8 cellular contexts compared by ENCODE assay signal in the genomic region with DNA sequence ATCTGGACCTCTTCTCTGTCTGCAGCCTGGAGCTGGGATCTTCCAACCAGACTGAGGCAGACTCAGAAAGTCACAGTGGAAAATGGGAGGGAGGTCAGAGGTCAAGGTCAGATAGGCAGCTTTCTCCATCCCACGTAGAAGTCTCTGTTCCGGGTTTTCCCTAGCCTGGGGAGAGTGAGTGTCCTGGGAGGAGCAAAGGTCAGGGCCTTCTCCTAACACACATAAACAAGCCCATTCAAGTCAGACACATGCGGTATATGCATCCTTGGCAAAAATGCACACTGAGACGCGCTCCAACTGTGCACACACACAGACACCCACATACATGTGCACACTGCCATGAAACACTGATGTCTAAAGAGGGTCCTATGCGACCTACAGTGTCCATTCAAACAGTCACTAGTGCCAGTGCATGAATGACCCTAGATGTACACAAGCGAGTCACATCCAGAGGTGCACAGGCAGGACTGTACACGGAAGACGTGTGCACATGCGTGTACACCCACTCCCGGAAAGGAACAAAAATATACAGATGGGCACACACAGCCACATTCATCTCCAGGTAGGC. TPM values are rescaled to one million over a fixed set of nuclear protein-coding genes. Genes with fewer than 3 reads are reported as not detected.
A peak's percentile ranks its signal among the peaks of the same experiment; 100 is the strongest.
DNase-seq lines count a peak whose midpoint lies in the region; ATAC-seq, FAIRE-seq and TF ChIP-seq lines count a peak whose summit lies in the region.

No MANE protein-coding gene starts in this region.

- intact Hi-C loops in endothelial cell of umbilical vein (cut with micrococcal nuclease) = loop anchor here (2.0 to 5.0 kb wide), 3 partner anchors 51 to 209 kb away; a partner anchor contains a TSS

- peak overlapping the region; percentile 25 for H3K9ac ChIP-seq in endothelial cell of umbilical vein (replicated peaks; ENCODE audit: extremely low read depth, insufficient read depth, low read length)

- POLR2A ChIA-PET in endothelial cell of umbilical vein (lab: Charles Lee) = interaction anchor here (0.8 to 1.0 kb wide), 2 partner anchors 18 to 50 kb away, joined by 3 to 4 read pairs; a partner anchor contains a TSS

- peak overlapping the region; percentile 99 for H3K4me3 Mint-ChIP-seq in stimulated activated naive CD8-positive, alpha-beta T cell treated with anti-CD3 and anti-CD28 coated beads, Interleukin-15, Interleukin-2, amounts not matched to agents 100 ng/mL and 50 ng/mL, for 24 hours

- H3K4me3 ChIP-seq in endothelial cell of umbilical vein (replicated peaks in 1 of 3; ENCODE audit: insufficient read depth in 1 of 3, low read depth in 1 of 3, low read length in 3 of 3) = peak overlapping the region; percentile 20 to 98 (median 66)

- peaks cover 18% of the 10 kb centered on the region for H3K4me1 ChIP-seq in endothelial cell of umbilical vein (ENCODE audit: control insufficient read depth, extremely low read depth, insufficient read depth, low read length)

- H3K9me3 ChIP-seq in endothelial cell of umbilical vein (replicated peaks; ENCODE audit: control insufficient read depth, insufficient read depth, low read length) = no peaks in the 10 kb centered on the region

- no peak for DNase-seq in stimulated activated naive CD8-positive, alpha-beta T cell treated with anti-CD3 and anti-CD28 coated beads, Interleukin-15, Interleukin-2, amounts not matched to agents 100 U/mL and 50 U/mL, for 24 hours
- peak; percentile 41 for DNase-seq in RPMI8226
- peak; percentile 33 for DNase-seq in endothelial cell of umbilical vein (ENCODE audit: low read depth, low spot score)
- DNase-seq in omental fat pad (ENCODE audit: low spot score) = no peak
- no peak for DNase-seq in GM13976 (ENCODE audit: low spot score)
- DNase-seq in NCI-H2227 treated with DMSO at 0.1 percent for 48 hours (lab: John Stamatoyannopoulos, UW) = no peak
- no peak for DNase-seq in COR-L47 (lab: John Stamatoyannopoulos, UW)

- peaks cover 79% of the 10 kb centered on the region for H3K4me1 Mint-ChIP-seq in stimulated activated naive CD8-positive, alpha-beta T cell treated with anti-CD3 and anti-CD28 coated beads, Interleukin-15, Interleukin-2, amounts not matched to agents 100 ng/mL and 50 ng/mL, for 24 hours (ENCODE audit: low read depth)

- H3K4me2 ChIP-seq in endothelial cell of umbilical vein (ENCODE audit: insufficient read depth, low read length) = peak overlapping the region; percentile 32

- no peaks in the 10 kb centered on the region for H3K9me3 Mint-ChIP-seq in stimulated activated naive CD8-positive, alpha-beta T cell treated with anti-CD3 and anti-CD28 coated beads, Interleukin-15, Interleukin-2, amounts not matched to agents 100 ng/mL and 50 ng/mL, for 24 hours

- TF ChIP-seq CTCF in endothelial cell of umbilical vein (IDR thresholded peaks at IDR 0.05; ENCODE audit: extremely low read depth in 1 of 2, insufficient read depth in 1 of 2, low read depth in 1 of 2, low read length in 2 of 2) = no peak
- TF ChIP-seq CTCF in omental fat pad (IDR thresholded peaks at IDR 0.05) = no peak
- TF ChIP-seq CTCF in GM13976 (IDR thresholded peaks at IDR 0.05; ENCODE audit: borderline replicate concordance, control extremely low read depth, extremely low read depth, insufficient read depth, missing control alignments) = no peak

- peak; percentile 66 for FAIRE-seq in endothelial cell of umbilical vein (lab: Jason Lieb, UNC)

- H3K27me3 Mint-ChIP-seq in stimulated activated naive CD8-positive, alpha-beta T cell treated with anti-CD3 and anti-CD28 coated beads, Interleukin-15, Interleukin-2, amounts not matched to agents 100 ng/mL and 50 ng/mL, for 24 hours = no peaks in the 10 kb centered on the region

- no peaks in the 10 kb centered on the region for H3K9me1 ChIP-seq in endothelial cell of umbilical vein (replicated peaks; ENCODE audit: control insufficient read depth, extremely low read depth, insufficient read depth, low read length)

- CTCF ChIA-PET in endothelial cell of umbilical vein (lab: Charles Lee) = interaction anchor here (0.6 to 7.3 kb wide), 16 partner anchors 9 to 190 kb away, joined by 3 to 104 read pairs (median 4); a partner anchor contains a TSS

- H2AFZ ChIP-seq in endothelial cell of umbilical vein (ENCODE audit: low read depth, low read length) = no peak overlapping the region

- peaks cover 37% of the 10 kb centered on the region for H3K79me2 ChIP-seq in endothelial cell of umbilical vein (ENCODE audit: control insufficient read depth, insufficient read depth, low read length)

- H4K20me1 ChIP-seq in endothelial cell of umbilical vein (replicated peaks; ENCODE audit: control insufficient read depth, extremely low read depth, insufficient read depth, low read length) = no peaks in the 10 kb centered on the region

- no peaks in the 10 kb centered on the region for H3K27me3 ChIP-seq in endothelial cell of umbilical vein (ENCODE audit: control insufficient read depth in 2 of 2, insufficient read depth in 2 of 2, low read length in 2 of 2)

- in situ Hi-C loops in GM13976 (cut with MboI; ENCODE audit: low sequenced_read_pairs, unreplicated experiment) = loop anchor here (10.0 kb wide), 1 partner anchor 107 kb away; no protein-coding TSS in a partner anchor

- H3K36me3 ChIP-seq in endothelial cell of umbilical vein (ENCODE audit: control insufficient read depth in 2 of 2, extremely low read depth in 1 of 2, insufficient read depth in 2 of 2, low read length in 2 of 2) = no peaks in the 10 kb centered on the region

- H3K27ac ChIP-seq in endothelial cell of umbilical vein (ENCODE audit: insufficient read depth, low read depth, low read length) = no peak overlapping the region

- H3K27ac Mint-ChIP-seq in stimulated activated naive CD8-positive, alpha-beta T cell treated with anti-CD3 and anti-CD28 coated beads, Interleukin-15, Interleukin-2, amounts not matched to agents 100 ng/mL and 50 ng/mL, for 24 hours = peak overlapping the region; percentile 96

- peaks cover 15% of the 10 kb centered on the region for H3K36me3 Mint-ChIP-seq in stimulated activated naive CD8-positive, alpha-beta T cell treated with anti-CD3 and anti-CD28 coated beads, Interleukin-15, Interleukin-2, amounts not matched to agents 100 ng/mL and 50 ng/mL, for 24 hours (ENCODE audit: low read depth)

- dilution Hi-C loops in endothelial cell of umbilical vein (cut with MboI; ENCODE audit: extremely low pct_ligation_motif_present, low sequenced_read_pairs) = no loop called here

- TF ChIP-seq POLR2A in endothelial cell of umbilical vein (IDR thresholded peaks at IDR 0.05; ENCODE audit: low read depth, low read length) = no peak

- ATAC-seq in stimulated activated naive CD8-positive, alpha-beta T cell treated with anti-CD3 and anti-CD28 coated beads, Interleukin-15, Interleukin-2, amounts not matched to agents 100 U/mL and 50 U/mL, for 24 hours = no peak
- ATAC-seq in omental fat pad (ENCODE audit: low FRiP score) = peak; percentile 0

- BruUV-seq in endothelial cell of umbilical vein (replicated peaks; lab: Mats Ljungman, UMichigan) = TSS peak; percentile 68

RNA-seq across cellular contexts. Expression of a gene that starts 0.7 kb away (rescaled TPM):
- total RNA-seq in endothelial cell of umbilical vein (82.6 and 82.9 TPM in 2 replicates), omental fat pad (100 to 1,000 TPM in 1 of 4 donors, 10 to 100 TPM in 3; 50.1 to 116 (median 78.3) TPM)
- polyA plus RNA-seq in endothelial cell of umbilical vein = 134 and 156 TPM in 2 replicates
- 139 and 157 TPM in 2 replicates for polyA plus RNA-seq in endothelial cell of umbilical vein (2011; cell fraction: cytosol; rRNA removed)
- 60.1 and 64.9 TPM in 2 replicates for polyA plus RNA-seq in endothelial cell of umbilical vein (2011; cell fraction: nucleus; rRNA removed)
- 67.6 and 80.8 TPM in 2 replicates for polyA plus RNA-seq in endothelial cell of umbilical vein (2012)
- 58.5 and 59.4 TPM in 2 replicates for polyA minus RNA-seq in endothelial cell of umbilical vein
- 37.1 TPM for polyA minus RNA-seq in endothelial cell of umbilical vein (2011; cell fraction: cytosol; rRNA and poly(A)+ RNA removed)
- polyA minus RNA-seq in endothelial cell of umbilical vein (2011; cell fraction: nucleus; rRNA and poly(A)+ RNA removed) = 11.3 and 17.6 TPM in 2 replicates

RNA-seq across cellular contexts. Expression of a gene that starts 7.3 kb away (rescaled TPM):
- total RNA-seq in endothelial cell of umbilical vein (13.0 and 13.7 TPM in 2 replicates), omental fat pad (10 to 100 TPM; 17.0 to 32.2 (median 23.9) TPM)
- polyA plus RNA-seq in endothelial cell of umbilical vein = 17.5 and 19.4 TPM in 2 replicates
- 17.0 and 18.8 TPM in 2 replicates for polyA plus RNA-seq in endothelial cell of umbilical vein (2011; cell fraction: cytosol; rRNA removed)
- polyA plus RNA-seq in endothelial cell of umbilical vein (2011; cell fraction: nucleus; rRNA removed) = 41.2 and 45.2 TPM in 2 replicates
- 12.7 and 17.3 TPM in 2 replicates for polyA plus RNA-seq in endothelial cell of umbilical vein (2012)
- polyA minus RNA-seq in endothelial cell of umbilical vein = 19.9 and 21.2 TPM in 2 replicates
- 4.9 TPM for polyA minus RNA-seq in endothelial cell of umbilical vein (2011; cell fraction: cytosol; rRNA and poly(A)+ RNA removed)
- 5.7 and 6.5 TPM in 2 replicates for polyA minus RNA-seq in endothelial cell of umbilical vein (2011; cell fraction: nucleus; rRNA and poly(A)+ RNA removed)

RNA-seq across cellular contexts. Expression of a gene that starts 12.8 kb away (rescaled TPM):
- total RNA-seq in endothelial cell of umbilical vein (0.07 TPM in 1 of 2 replicates, not detected in the other), omental fat pad (under 1 TPM in 1 of 4 donors, not detected in 3; 0.19 TPM)
- polyA plus RNA-seq in endothelial cell of umbilical vein = 0.11 TPM in 1 of 2 replicates, not detected in the other
- 0.03 TPM in 1 of 2 replicates, not detected in the other for polyA plus RNA-seq in endothelial cell of umbilical vein (2011; cell fraction: cytosol; rRNA removed)
- polyA plus RNA-seq in endothelial cell of umbilical vein (2011; cell fraction: nucleus; rRNA removed) = 0.17 and 0.18 TPM in 2 replicates
- not detected in 2 replicates for polyA plus RNA-seq in endothelial cell of umbilical vein (2012)
- not detected in 2 replicates for polyA minus RNA-seq in endothelial cell of umbilical vein
- polyA minus RNA-seq in endothelial cell of umbilical vein (2011; cell fraction: cytosol; rRNA and poly(A)+ RNA removed) = not detected
- not detected in 2 replicates for polyA minus RNA-seq in endothelial cell of umbilical vein (2011; cell fraction: nucleus; rRNA and poly(A)+ RNA removed)

RNA-seq across cellular contexts. Expression of a gene that starts 40.2 kb away (rescaled TPM):
- 71.3 and 71.8 TPM in 2 replicates for total RNA-seq in endothelial cell of umbilical vein
- 30.7 and 39.9 TPM in 2 replicates for polyA plus RNA-seq in endothelial cell of umbilical vein
- 47.1 and 47.5 TPM in 2 replicates for polyA plus RNA-seq in endothelial cell of umbilical vein (2011; cell fraction: cytosol; rRNA removed)
- polyA plus RNA-seq in endothelial cell of umbilical vein (2011; cell fraction: nucleus; rRNA removed) = 23.6 and 27.9 TPM in 2 replicates
- 53.4 and 68.6 TPM in 2 replicates for polyA plus RNA-seq in endothelial cell of umbilical vein (2012)
- polyA minus RNA-seq in endothelial cell of umbilical vein = 90.5 and 93.4 TPM in 2 replicates
- 39.2 TPM for polyA minus RNA-seq in endothelial cell of umbilical vein (2011; cell fraction: cytosol; rRNA and poly(A)+ RNA removed)
- 27.0 and 37.1 TPM in 2 replicates for polyA minus RNA-seq in endothelial cell of umbilical vein (2011; cell fraction: nucleus; rRNA and poly(A)+ RNA removed)
- 10 to 100 TPM; 42.9 to 56.9 (median 51.4) TPM for total RNA-seq in omental fat pad

RNA-seq across cellular contexts. Expression of a gene that starts 40.3 kb away (rescaled TPM):
- total RNA-seq in endothelial cell of umbilical vein (45.1 and 48.1 TPM in 2 replicates), omental fat pad (10 to 100 TPM; 29.3 to 79.7 (median 31.0) TPM)
- 72.1 and 76.5 TPM in 2 replicates for polyA plus RNA-seq in endothelial cell of umbilical vein
- polyA plus RNA-seq in endothelial cell of umbilical vein (2011; cell fraction: cytosol; rRNA removed) = 57.5 and 62.2 TPM in 2 replicates
- polyA plus RNA-seq in endothelial cell of umbilical vein (2011; cell fraction: nucleus; rRNA removed) = 43.6 and 45.8 TPM in 2 replicates
- 54.3 and 54.7 TPM in 2 replicates for polyA plus RNA-seq in endothelial cell of umbilical vein (2012)
- polyA minus RNA-seq in endothelial cell of umbilical vein = 55.3 and 58.2 TPM in 2 replicates
- 26.8 TPM for polyA minus RNA-seq in endothelial cell of umbilical vein (2011; cell fraction: cytosol; rRNA and poly(A)+ RNA removed)
- polyA minus RNA-seq in endothelial cell of umbilical vein (2011; cell fraction: nucleus; rRNA and poly(A)+ RNA removed) = 16.0 and 16.4 TPM in 2 replicates

Comparison
In these comparisons a context has a peak if more than half of its experiments do, and no peak if none do; other contexts are left out.
1. DNase-seq: peak in RPMI8226 (single experiment) and endothelial cell of umbilical vein (single experiment); none in stimulated activated naive CD8-positive, alpha-beta T cell treated with anti-CD3 and anti-CD28 coated beads, Interleukin-15, Interleukin-2, amounts not matched to agents 100 U/mL and 50 U/mL, for 24 hours (single experiment), omental fat pad (single experiment), GM13976 (single experiment), NCI-H2227 treated with DMSO at 0.1 percent for 48 hours (single experiment) and COR-L47 (single experiment).